In genomic region chr5:6717247-6717646, GRCh38 we compare ENCODE assay signal across 13 cellular contexts. TPM values are rescaled to one million over a fixed set of nuclear protein-coding genes. Genes with fewer than 3 reads are reported as not detected.
DNase-seq lines count a peak whose midpoint lies in the region; ATAC-seq and TF ChIP-seq lines count a peak whose summit lies in the region.
"Had no signal": no experiment of that assay in that cellular context is flagged by ENCODE, and none has a peak within 500 bp of the region (broad histone marks: within the 10 kb centered on the region; RNA-seq: fewer than 3 reads in every experiment).

No MANE protein-coding gene starts in this region.

- H3K4me1 ChIP-seq in subcutaneous abdominal adipose tissue (ENCODE audit: control insufficient read depth in 5 of 5, insufficient read depth in 5 of 5, low read length in 5 of 5) (peaks cover 36 to 79% (median 76%) of the 10 kb centered on the region in 5 donors), H9 (ENCODE audit: insufficient read depth, low read length) (no peaks in the 10 kb centered on the region; the same call in 1 of the 2 replicates)

- H3K36me3 Mint-ChIP-seq in activated naive CD4-positive, alpha-beta T cell treated with anti-CD3 and anti-CD28 coated beads, Interleukin-2, amount 50 U/mL, for 24 hours, result peaks cover 2% of the 10 kb centered on the region
- H3K36me3 Mint-ChIP-seq in activated B cell treated with CpG ODN at 0.5 μM for 24 hours (ENCODE audit: low read depth), result peaks cover 28% of the 10 kb centered on the region
- H3K36me3 Mint-ChIP-seq in H9 (ENCODE audit: insufficient read depth in 1 of 3, low read depth in 3 of 3), result peaks cover 4 to 13% (median 6%) of the 10 kb centered on the region in 3 experiments; a peak in 3 of 7 replicates

- no peak overlapping the region for H3K18ac ChIP-seq in H9 (ENCODE audit: insufficient read length, low read depth, low read length)

- no peak overlapping the region for H4K8ac ChIP-seq in H9 (replicated peaks; ENCODE audit: insufficient read length, low read depth, low read length)

- H3K4ac ChIP-seq in H9 (ENCODE audit: low read depth, low read length), result no peak overlapping the region

- ATAC-seq in activated B cell treated with CpG ODN at 0.5 μM for 24 hours (ENCODE audit: low read depth) (no peak), GM21447 (IDR thresholded peaks at IDR 0.05; ENCODE audit: unreplicated experiment) (no peak)
- ATAC-seq: left ventricle myocardium superior, Panc1 had no signal

- no peak overlapping the region for H3K27ac Mint-ChIP-seq in activated naive CD4-positive, alpha-beta T cell treated with anti-CD3 and anti-CD28 coated beads, Interleukin-2, amount 50 U/mL, for 24 hours
- H3K27ac Mint-ChIP-seq in activated B cell treated with CpG ODN at 0.5 μM for 24 hours (peak overlapping the region; percentile 24), H9 (no peak overlapping the region)

- no peak overlapping the region for H3K23ac ChIP-seq in H9 (ENCODE audit: insufficient read length, low read depth, low read length)

- H2BK15ac ChIP-seq in H9 (ENCODE audit: low read depth, low read length), result no peak overlapping the region

- TF ChIP-seq CTCF in activated B cell treated with CpG ODN at 0.5 μM for 24 hours (IDR thresholded peaks at IDR 0.05) (no peak), H9 (conservative IDR thresholded peaks at IDR 0.05) (no peak)

- H3K4me3 ChIP-seq in subcutaneous abdominal adipose tissue (ENCODE audit: low read depth in 1 of 5, low read length in 5 of 5), result peak overlapping the region in 4 of 5 donors; percentile 66 to 81 (median 74)

- no peak overlapping the region for H2BK5ac ChIP-seq in H9 (ENCODE audit: insufficient read length, low read length)

- no peak for DNase-seq in activated naive CD4-positive, alpha-beta T cell treated with anti-CD3 and anti-CD28 coated beads, Interleukin-2, amount 50 U/mL, for 16 hours
- DNase-seq in activated B cell treated with CpG ODN at 0.5 μM for 24 hours (no peak), islet precursor cell (peak; percentile 20), H9 (no peak), EL (no peak)
- DNase-seq: anterior cingulate cortex; effector CD4-positive, alpha-beta T cell; left ventricle myocardium superior; stimulated activated CD4-positive, alpha-beta T cell treated with anti-CD3 and anti-CD28 coated beads, Interleukin-15, amount 100 ng/mL, for 24 hours had no signal

- CTCF ChIA-PET in activated B cell treated with CpG ODN at 0.5 μM for 24 hours (lab: Charles Lee), result interaction anchor here (1.0 to 1.4 kb wide), 3 partner anchors 11 to 28 kb away, joined by 3 to 4 read pairs (median 3); no protein-coding TSS in a partner anchor

- peak overlapping the region; percentile 16 for H3K4me3 Mint-ChIP-seq in activated naive CD4-positive, alpha-beta T cell treated with anti-CD3 and anti-CD28 coated beads, Interleukin-2, amount 50 U/mL, for 24 hours
- H3K4me3 Mint-ChIP-seq in activated B cell treated with CpG ODN at 0.5 μM for 24 hours, result no peak overlapping the region
- H3K4me3 Mint-ChIP-seq in H9, result peak overlapping the region in 1 of 2 experiments; percentile 28; a peak in 1 of 5 replicates

- H3K14ac ChIP-seq in H9 (ENCODE audit: insufficient read depth, low read length), result no peak overlapping the region

- H3K9ac ChIP-seq in subcutaneous abdominal adipose tissue (ENCODE audit: low read length in 5 of 5) (peak overlapping the region in 2 of 5 donors; percentile 58 to 71), H9 (ENCODE audit: extremely low read depth, insufficient read length, low read length) (no peak overlapping the region)

- H2BK20ac ChIP-seq in H9 (ENCODE audit: low read depth, low read length, poor library complexity, severe bottlenecking), result no peak overlapping the region

- intact Hi-C loops in activated B cell treated with CpG ODN at 0.5 μM for 24 hours (cut with micrococcal nuclease), result loop anchor here (10.0 kb wide), 1 partner anchor 962 kb away; no protein-coding TSS in a partner anchor

- no peak overlapping the region for H2BK120ac ChIP-seq in H9 (ENCODE audit: low read depth, low read length, poor library complexity, severe bottlenecking)

- peaks cover 0 to 7% (median 0%) of the 10 kb centered on the region in 5 donors for H3K36me3 ChIP-seq in subcutaneous abdominal adipose tissue (ENCODE audit: control insufficient read depth in 5 of 5, insufficient read depth in 5 of 5, low read length in 5 of 5)

- H3K79me2 ChIP-seq in H9 (ENCODE audit: insufficient read depth, low read length), result peaks cover 37% of the 10 kb centered on the region; the same call in 1 of the 2 replicates

- peaks cover 19% of the 10 kb centered on the region for H3K79me1 ChIP-seq in H9 (ENCODE audit: insufficient read depth, low read depth, low read length, poor library complexity, severe bottlenecking)

- no peak overlapping the region for H2AK5ac ChIP-seq in H9 (ENCODE audit: insufficient read length, low read length)

- H3K56ac ChIP-seq in H9 (ENCODE audit: insufficient read length, low read depth, low read length), result no peak overlapping the region

- peaks cover 11% of the 10 kb centered on the region for H4K20me1 ChIP-seq in H9 (ENCODE audit: control insufficient read depth, insufficient read depth, insufficient read length)

- H3K27ac ChIP-seq in subcutaneous abdominal adipose tissue (ENCODE audit: low read depth, low read length) (peak overlapping the region; percentile 42), H9 (ENCODE audit: insufficient read length, low read depth, low read length) (no peak overlapping the region)

- H2AFZ ChIP-seq in H9 (ENCODE audit: low read length), result no peak overlapping the region

- POLR2A ChIA-PET in activated B cell treated with CpG ODN at 0.5 μM for 24 hours (lab: Charles Lee), result interaction anchor here (0.7 to 2.4 kb wide), 5 partner anchors 11 to 20 kb away, joined by 3 to 10 read pairs (median 6); no protein-coding TSS in a partner anchor

- H3K4me1 Mint-ChIP-seq in activated naive CD4-positive, alpha-beta T cell treated with anti-CD3 and anti-CD28 coated beads, Interleukin-2, amount 50 U/mL, for 24 hours, result peaks cover 70% of the 10 kb centered on the region
- H3K4me1 Mint-ChIP-seq in activated B cell treated with CpG ODN at 0.5 μM for 24 hours (peaks cover 72% of the 10 kb centered on the region), H9 (peaks cover 52 to 66% of the 10 kb centered on the region in 2 experiments)

- H2BK12ac ChIP-seq in H9 (ENCODE audit: insufficient read length, low read depth, low read length), result no peak overlapping the region

- H3K9me3 ChIP-seq in subcutaneous abdominal adipose tissue (ENCODE audit: control insufficient read depth in 5 of 5, low read length in 5 of 5), result no peaks in the 10 kb centered on the region
- H3K9me3 ChIP-seq in H9 (ENCODE audit: control insufficient read depth, low read depth, low read length), result no peaks in the 10 kb centered on the region

- no peaks in the 10 kb centered on the region for H3K9me3 Mint-ChIP-seq in activated naive CD4-positive, alpha-beta T cell treated with anti-CD3 and anti-CD28 coated beads, Interleukin-2, amount 50 U/mL, for 24 hours
- no peaks in the 10 kb centered on the region for H3K9me3 Mint-ChIP-seq in activated B cell treated with CpG ODN at 0.5 μM for 24 hours
- no peaks in the 10 kb centered on the region; a peak in 1 of 5 replicates for H3K9me3 Mint-ChIP-seq in H9

- no peaks in the 10 kb centered on the region for H3K27me3 ChIP-seq in subcutaneous abdominal adipose tissue (ENCODE audit: control insufficient read depth in 5 of 5, insufficient read depth in 4 of 5, low read length in 5 of 5)
- H3K27me3 ChIP-seq in H9 (ENCODE audit: insufficient read depth, low read length), result no peaks in the 10 kb centered on the region

- no peak overlapping the region for H3K4me2 ChIP-seq in H9 (ENCODE audit: insufficient read depth, insufficient read length, low read length)

- no peak overlapping the region for H4K91ac ChIP-seq in H9 (ENCODE audit: insufficient read length, low read depth, low read length)

- peaks cover 8% of the 10 kb centered on the region for H3K23me2 ChIP-seq in H9 (ENCODE audit: insufficient read length, low read depth, low read length, poor library complexity, severe bottlenecking)

- no peak overlapping the region for H3T11ph ChIP-seq in H9 (ENCODE audit: low read length)

- no peaks in the 10 kb centered on the region for H3K27me3 Mint-ChIP-seq in activated naive CD4-positive, alpha-beta T cell treated with anti-CD3 and anti-CD28 coated beads, Interleukin-2, amount 50 U/mL, for 24 hours
- H3K27me3 Mint-ChIP-seq in activated B cell treated with CpG ODN at 0.5 μM for 24 hours (no peaks in the 10 kb centered on the region), H9 (ENCODE audit: low read depth) (no peaks in the 10 kb centered on the region)

- H4K5ac ChIP-seq in H9 (ENCODE audit: insufficient read length, low read depth, low read length), result no peak overlapping the region

RNA-seq across cellular contexts. Expression of gene TENT4A, which starts 4.0 kb away (rescaled TPM):
- total RNA-seq in activated B cell treated with CpG ODN at 0.5 μM for 24 hours (42.4 and 51.2 TPM in 2 replicates), H9 (2021) (25.6 and 25.7 TPM in 2 replicates)
